10 cellular contexts compared by ENCODE assay signal in genomic region chr2:221943078-221943810, GRCh38.
DNase-seq lines count a peak whose midpoint lies in the region; ATAC-seq and TF ChIP-seq lines count a peak whose summit lies in the region.
"Had no signal": no experiment of that assay in that cellular context is flagged by ENCODE, and none has a peak within 500 bp of the region (broad histone marks: within the 10 kb centered on the region; RNA-seq: fewer than 3 reads in every experiment).

No MANE protein-coding gene starts in this region.

- DNase-seq in DMS153 (lab: John Stamatoyannopoulos, UW): peak; percentile 54
- peak; percentile 12 to 48 for DNase-seq in SHP77 (lab: John Stamatoyannopoulos, UW)
- DNase-seq in foreskin melanocyte: peak; percentile 67
- peak; percentile 47 for DNase-seq in retinal pigment epithelial cell (ENCODE audit: low read depth)
- DNase-seq in GM19238 (ENCODE audit: insufficient read length, low spot score): no peak
- no peak for DNase-seq in KBM-7
- DNase-seq in NCI-H526 treated with DMSO at 0.1 percent for 48 hours (lab: John Stamatoyannopoulos, UW): no peak
- DNase-seq: CD8-positive, alpha-beta T cell; NCI-H82 had no signal

- in situ Hi-C loops in KBM-7 (cut with MboI; ENCODE audit: low pct_unique_long_range_greater_than_20kb, low sequenced_read_pairs): no loop called here

- TF ChIP-seq CTCF in retinal pigment epithelial cell (conservative IDR thresholded peaks at IDR 0.05; ENCODE audit: low read depth, low read length): no peak

- ATAC-seq in HG03280 (IDR thresholded peaks at IDR 0.05; ENCODE audit: unreplicated experiment): no peak
- ATAC-seq: CD8-positive, alpha-beta T cell had no signal

- H3K4me3 ChIP-seq in retinal pigment epithelial cell (ENCODE audit: low read length): no peak overlapping the region

Comparison
In these comparisons a context has a peak if more than half of its experiments do, and no peak if none do; other contexts are left out.
1. DNase-seq: peak in DMS153 (single experiment), SHP77 (2 of 2), foreskin melanocyte (single experiment) and retinal pigment epithelial cell (single experiment); none in GM19238 (single experiment), KBM-7 (single experiment) and NCI-H526 treated with DMSO at 0.1 percent for 48 hours (single experiment).